ENCODE assay signal across 23 cellular contexts in the genomic region with DNA sequence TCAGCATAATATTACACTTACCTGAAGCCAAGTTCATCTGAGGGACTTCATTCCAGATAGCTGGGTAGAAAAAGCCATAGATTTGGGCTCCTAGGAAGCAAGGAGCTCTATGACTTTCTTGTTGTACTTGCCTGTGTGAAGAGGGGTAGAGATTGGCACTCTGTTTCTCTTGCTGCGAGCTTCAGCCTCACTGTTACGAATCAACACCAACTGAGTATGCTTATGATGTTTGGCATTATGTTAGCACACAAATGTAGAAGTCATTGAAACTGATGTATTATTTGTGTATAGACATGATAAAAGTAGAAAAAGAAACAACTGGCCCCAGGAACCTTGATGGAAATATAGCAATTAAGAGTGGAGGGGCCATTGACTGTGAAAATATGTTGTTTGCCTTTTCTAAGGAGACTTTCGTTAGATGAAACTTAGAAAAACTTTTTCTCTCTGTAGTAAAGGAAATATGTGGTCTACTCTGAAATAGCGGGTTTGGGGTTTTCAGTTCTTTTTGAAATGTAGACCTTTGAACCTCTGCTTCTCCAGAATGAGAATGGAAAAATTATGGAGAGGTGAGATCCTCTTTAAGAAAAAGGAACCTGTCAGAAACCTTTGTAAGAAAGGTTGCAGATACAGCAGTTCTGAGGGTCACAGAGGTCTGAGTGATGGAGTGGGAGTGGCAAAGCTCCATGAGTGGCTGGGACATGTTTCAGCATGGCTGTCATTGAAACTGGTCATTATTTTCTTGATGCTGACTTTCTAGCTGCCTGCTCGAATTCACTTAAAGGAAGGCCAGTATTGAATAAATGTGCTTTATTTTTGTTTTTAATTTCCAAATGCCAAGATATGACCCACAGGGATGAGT.
DNase-seq lines count a peak whose midpoint lies in the region; ATAC-seq lines count a peak whose summit lies in the region.
"Had no signal": no experiment of that assay in that cellular context is flagged by ENCODE, and none has a peak within 500 bp of the region (broad histone marks: within the 10 kb centered on the region; RNA-seq: fewer than 3 reads in every experiment).

No MANE protein-coding gene starts in this region.

- CTCF ChIA-PET in activated naive CD4-positive, alpha-beta T cell treated with anti-CD3 and anti-CD28 coated beads, Interleukin-2, amount 10 ng/mL, durations not matched to agents 7 days and 5 days (lab: Charles Lee): interaction anchor here (0.6 to 2.2 kb wide), 6 partner anchors 18 to 49 kb away, joined by 3 to 7 read pairs (median 5); no protein-coding TSS in a partner anchor

- peaks cover 63% of the 10 kb centered on the region for H3K4me1 Mint-ChIP-seq in activated naive CD4-positive, alpha-beta T cell treated with anti-CD3 and anti-CD28 coated beads, Interleukin-2, amount 10 ng/mL, durations not matched to agents 7 days and 5 days
- H3K4me1 Mint-ChIP-seq in activated naive CD8-positive, alpha-beta T cell treated with anti-CD3 and anti-CD28 coated beads for 36 hours: peaks cover 50% of the 10 kb centered on the region
- peaks cover 6 to 36% of the 10 kb centered on the region in 2 donors for H3K4me1 Mint-ChIP-seq in stimulated activated naive B cell treated with anti-CD40 and anti-IgM and Interleukin-4, amounts not matched to agents 10 μg/mL and 1 μg/mL and 100 μg/mL, for 72 hours

- no peaks in the 10 kb centered on the region for H3K9me3 Mint-ChIP-seq in activated naive CD4-positive, alpha-beta T cell treated with anti-CD3 and anti-CD28 coated beads, Interleukin-2, amount 10 ng/mL, durations not matched to agents 7 days and 5 days
- no peaks in the 10 kb centered on the region for H3K9me3 Mint-ChIP-seq in activated naive CD8-positive, alpha-beta T cell treated with anti-CD3 and anti-CD28 coated beads for 36 hours
- no peaks in the 10 kb centered on the region for H3K9me3 Mint-ChIP-seq in stimulated activated naive B cell treated with anti-CD40 and anti-IgM and Interleukin-4, amounts not matched to agents 10 μg/mL and 1 μg/mL and 100 μg/mL, for 72 hours

- DNase-seq in activated naive CD4-positive, alpha-beta T cell treated with anti-CD3 and anti-CD28 coated beads, Interleukin-2, amount 10 ng/mL, durations not matched to agents 7 days and 5 days: no peak
- no peak for DNase-seq in activated naive CD4-positive, alpha-beta T cell treated with anti-CD3 and anti-CD28 coated beads, Interleukin-2, amount 50 U/mL, for 16 hours
- peak; percentile 50 for DNase-seq in Jurkat, Clone E6-1 (ENCODE audit: low read depth, low spot score)
- DNase-seq in activated naive CD8-positive, alpha-beta T cell treated with anti-CD3 and anti-CD28 coated beads for 36 hours: no peak
- no peak for DNase-seq in stimulated activated naive B cell treated with anti-CD40 and anti-IgM and Interleukin-4, amounts not matched to agents 10 μg/mL and 1 μg/mL and 100 μg/mL, for 72 hours
- DNase-seq in putamen (ENCODE audit: low spot score): no peak
- no peak for DNase-seq in C1 segment of cervical spinal cord (lab: John Stamatoyannopoulos, UW)
- DNase-seq: body of pancreas; glutamatergic neuron; MV-4-11; NCI-H1436; NCI-H2081; NCI-H345; NCI-H69; occipital lobe; SHP77 treated with DMSO at 0.1 percent for 48 hours; sigmoid colon; stimulated activated CD4-positive, alpha-beta T cell treated with anti-CD3 and anti-CD28 coated beads, Interleukin-4, amount 100 ng/mL, for 4 hours; upper lobe of left lung had no signal

- H3K4me3 Mint-ChIP-seq in activated naive CD4-positive, alpha-beta T cell treated with anti-CD3 and anti-CD28 coated beads, Interleukin-2, amount 10 ng/mL, durations not matched to agents 7 days and 5 days: no peak overlapping the region
- peak overlapping the region; percentile 8 for H3K4me3 Mint-ChIP-seq in activated naive CD8-positive, alpha-beta T cell treated with anti-CD3 and anti-CD28 coated beads for 36 hours
- H3K4me3 Mint-ChIP-seq in stimulated activated naive B cell treated with anti-CD40 and anti-IgM and Interleukin-4, amounts not matched to agents 10 μg/mL and 1 μg/mL and 100 μg/mL, for 72 hours: no peak overlapping the region

- peaks cover 19% of the 10 kb centered on the region for H3K27me3 Mint-ChIP-seq in activated naive CD4-positive, alpha-beta T cell treated with anti-CD3 and anti-CD28 coated beads, Interleukin-2, amount 10 ng/mL, durations not matched to agents 7 days and 5 days
- H3K27me3 Mint-ChIP-seq in activated naive CD8-positive, alpha-beta T cell treated with anti-CD3 and anti-CD28 coated beads for 36 hours: peaks cover 5% of the 10 kb centered on the region
- H3K27me3 Mint-ChIP-seq in stimulated activated naive B cell treated with anti-CD40 and anti-IgM and Interleukin-4, amounts not matched to agents 10 μg/mL and 1 μg/mL and 100 μg/mL, for 72 hours: no peaks in the 10 kb centered on the region

- H3K36me3 Mint-ChIP-seq in activated naive CD4-positive, alpha-beta T cell treated with anti-CD3 and anti-CD28 coated beads, Interleukin-2, amount 10 ng/mL, durations not matched to agents 7 days and 5 days: peaks cover 8% of the 10 kb centered on the region
- H3K36me3 Mint-ChIP-seq in activated naive CD8-positive, alpha-beta T cell treated with anti-CD3 and anti-CD28 coated beads for 36 hours: peaks cover 7% of the 10 kb centered on the region
- H3K36me3 Mint-ChIP-seq in stimulated activated naive B cell treated with anti-CD40 and anti-IgM and Interleukin-4, amounts not matched to agents 10 μg/mL and 1 μg/mL and 100 μg/mL, for 72 hours: peaks cover 4 to 9% of the 10 kb centered on the region in 2 donors

- H3K4me3 ChIP-seq in Jurkat, Clone E6-1 (ENCODE audit: low read length): no peak overlapping the region
- H3K4me3 ChIP-seq: body of pancreas, prostate gland, sigmoid colon, suprapubic skin, upper lobe of left lung had no signal

- H3K27ac Mint-ChIP-seq in activated naive CD4-positive, alpha-beta T cell treated with anti-CD3 and anti-CD28 coated beads, Interleukin-2, amount 10 ng/mL, durations not matched to agents 7 days and 5 days: peak overlapping the region; percentile 66
- peak overlapping the region; percentile 78 for H3K27ac Mint-ChIP-seq in activated naive CD8-positive, alpha-beta T cell treated with anti-CD3 and anti-CD28 coated beads for 36 hours
- H3K27ac Mint-ChIP-seq in stimulated activated naive B cell treated with anti-CD40 and anti-IgM and Interleukin-4, amounts not matched to agents 10 μg/mL and 1 μg/mL and 100 μg/mL, for 72 hours: no peak overlapping the region

- peak; percentile 53 to 64 for ATAC-seq in stimulated activated naive B cell treated with anti-CD40 and anti-IgM and Interleukin-4, amounts not matched to agents 10 μg/mL and 1 μg/mL and 100 μg/mL, for 72 hours (replicated peaks)
- ATAC-seq: body of pancreas, esophagus mucosa, left lobe of liver had no signal
